Comparison of ENCODE assay signal across 8 cellular contexts in genomic region chr10:72297968-72298773, GRCh38. TPM values are rescaled to one million over a fixed set of nuclear protein-coding genes. Genes with fewer than 3 reads are reported as not detected.
A peak's percentile ranks its signal among the peaks of the same experiment; 100 is the strongest.
DNase-seq lines count a peak whose midpoint lies in the region; ATAC-seq and TF ChIP-seq lines count a peak whose summit lies in the region.

No MANE protein-coding gene starts in this region.

- intact Hi-C loops in mucosa of descending colon (cut with DNase I, micrococcal nuclease): no loop called here

- DNase-seq in COLO668 (lab: John Stamatoyannopoulos, UW; ENCODE audit: unreplicated experiment) (peak; percentile 86), HPDE6-E6E7 (ENCODE audit: extremely low spot score) (peak; percentile 91), NOMO-1 treated with DMSO at 0.1 percent for 48 hours (lab: John Stamatoyannopoulos, UW; ENCODE audit: unreplicated experiment) (peak; percentile 96), activated T-cell treated with anti-CD3 and anti-CD28 coated beads for 1 hour (ENCODE audit: low read depth) (peak; percentile 77), epithelial cell of esophagus (ENCODE audit: low read depth) (peak; percentile 94), mucosa of descending colon (peak; percentile 96 to 99 (median 97))
- DNase-seq in stimulated activated CD8-positive, alpha-beta memory T cell treated with anti-CD3 and anti-CD28 coated beads, Interleukin-4, amount 100 ng/mL, for 24 hours (ENCODE audit: low read depth): peak; percentile 86

- TF ChIP-seq CTCF in epithelial cell of esophagus (IDR thresholded peaks at IDR 0.05; ENCODE audit: insufficient read depth, low read depth, low read length, missing control alignments) (no peak), mucosa of descending colon (IDR thresholded peaks at IDR 0.05) (no peak)

- peak; percentile 64 for ATAC-seq in GM19467 (IDR thresholded peaks at IDR 0.05; ENCODE audit: unreplicated experiment)
- ATAC-seq in mucosa of descending colon: peak; percentile 95

- H3K9me3 ChIP-seq in mucosa of descending colon: no peaks in the 10 kb centered on the region

- no peaks in the 10 kb centered on the region for H3K36me3 ChIP-seq in mucosa of descending colon (ENCODE audit: low read depth)

- peaks cover 5% of the 10 kb centered on the region for H3K4me1 ChIP-seq in mucosa of descending colon (ENCODE audit: low read depth)

- peak overlapping the region; percentile 52 for H3K4me3 ChIP-seq in epithelial cell of esophagus (ENCODE audit: low read length)
- peak overlapping the region; percentile 23 for H3K4me3 ChIP-seq in mucosa of descending colon

RNA-seq across cellular contexts. Expression of gene DDIT4, which starts 24.4 kb away (rescaled TPM):
- total RNA-seq in mucosa of descending colon: 100 to 1,000 TPM in 1 of 3 donors, 10 to 100 TPM in 2; 32.9 to 142 (median 49.6) TPM

RNA-seq across cellular contexts. Expression of gene DNAJB12, which starts 56.5 kb away (rescaled TPM):
- total RNA-seq in mucosa of descending colon: 10 to 100 TPM; 37.0 to 38.9 (median 37.7) TPM

Comparison
In these comparisons a context has a peak if more than half of its experiments do, and no peak if none do; other contexts are left out.
1. Peak in every context shown above with its lines: DNase-seq, ATAC-seq and H3K4me3 ChIP-seq.